ENCODE assay signal across 14 cellular contexts in the genomic region with DNA sequence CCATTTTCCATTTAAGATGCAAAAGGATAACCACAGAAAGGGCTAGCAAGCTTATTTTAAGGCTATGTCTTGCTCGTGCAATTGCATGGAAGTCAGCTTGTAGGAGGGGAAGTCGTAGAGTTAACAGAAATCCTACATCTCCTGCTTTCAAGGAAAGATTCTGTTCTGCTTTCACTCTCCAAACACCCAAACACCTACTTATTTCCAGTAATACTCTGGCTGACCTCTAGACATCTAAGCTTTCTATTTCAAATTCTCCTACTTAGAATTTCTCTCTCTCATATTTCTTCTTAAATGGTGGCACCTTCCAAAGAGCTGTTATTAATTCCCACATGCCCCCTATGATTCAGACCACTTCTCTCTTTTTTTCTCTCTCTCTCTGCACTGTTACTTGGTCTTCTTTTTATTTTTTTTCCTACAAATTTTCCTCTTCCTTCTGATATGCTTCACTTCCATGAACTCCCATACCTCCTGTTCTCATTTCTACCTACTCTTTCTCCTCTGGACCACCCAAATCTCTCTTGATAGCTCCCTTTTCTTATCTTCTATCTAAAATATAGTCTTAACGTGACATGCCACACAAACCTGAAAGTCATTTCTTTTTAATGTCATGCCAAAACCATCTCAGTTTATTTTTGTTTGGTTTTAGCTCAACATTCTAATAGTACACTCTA.
DNase-seq lines count a peak whose midpoint lies in the region; ATAC-seq and TF ChIP-seq lines count a peak whose summit lies in the region.
"Had no signal": no experiment of that assay in that cellular context is flagged by ENCODE, and none has a peak within 500 bp of the region (broad histone marks: within the 10 kb centered on the region; RNA-seq: fewer than 3 reads in every experiment).

No MANE protein-coding gene starts in this region.

- TF ChIP-seq EP300 in tibial nerve (IDR thresholded peaks at IDR 0.05), result no peak

- 39 to 53% methylated on average over 3 of the region's 3 CpGs for WGBS in tibial nerve, 2 donors

- H3K27ac Mint-ChIP-seq in CD4-positive, alpha-beta memory T cell, result peak overlapping the region in 6 of 7 donors; percentile 1 to 85 (median 7)
- peak overlapping the region; percentile 88 for H3K27ac Mint-ChIP-seq in activated CD4-positive, alpha-beta memory T cell treated with anti-CD3 and anti-CD28 coated beads for 36 hours

- no peak for ATAC-seq in HG03039 (IDR thresholded peaks at IDR 0.05; ENCODE audit: unreplicated experiment)

- no peak for DNase-seq in CD4-positive, alpha-beta memory T cell
- peak; percentile 55 to 70 for DNase-seq in Kasumi-1 (lab: John Stamatoyannopoulos, UW)
- DNase-seq in activated CD4-positive, alpha-beta memory T cell treated with anti-CD3 and anti-CD28 coated beads for 36 hours, result no peak
- DNase-seq in globus pallidus (ENCODE audit: low spot score), result peak; percentile 8
- DNase-seq in tibial nerve (ENCODE audit: low spot score in 2 of 2), result no peak
- DNase-seq in retina, result no peak
- no peak for DNase-seq in dorsolateral prefrontal cortex
- DNase-seq: central memory CD4-positive, alpha-beta T cell; left colon; stimulated activated CD4-positive, alpha-beta T cell treated with anti-CD3 and anti-CD28 coated beads, Interleukin-1b, Interleukin-23, amount 100 ng/mL, for 48 hours had no signal

- CTCF ChIA-PET in CD4-positive, alpha-beta memory T cell (lab: Charles Lee; ENCODE audit: partially characterized antibody), result interaction anchor here (1.0 to 1.3 kb wide), 4 partner anchors 10 to 201 kb away, joined by 3 to 5 read pairs (median 3); no protein-coding TSS in a partner anchor
- CTCF ChIA-PET in activated CD4-positive, alpha-beta memory T cell treated with anti-CD3 and anti-CD28 coated beads for 36 hours (lab: Charles Lee), result interaction anchor here (0.8 to 2.3 kb wide), 12 partner anchors 10 to 274 kb away, joined by 3 to 9 read pairs (median 5); a partner anchor contains a TSS

- H3K27me3 ChIP-seq in CD4-positive, alpha-beta memory T cell (ENCODE audit: insufficient read depth, low read length), result no peaks in the 10 kb centered on the region
- H3K27me3 ChIP-seq in tibial nerve (no peaks in the 10 kb centered on the region), dorsolateral prefrontal cortex (no peaks in the 10 kb centered on the region)
- H3K27me3 ChIP-seq: foreskin keratinocyte, SJSA1 had no signal

- POLR2A ChIA-PET in CD4-positive, alpha-beta memory T cell (lab: Charles Lee; ENCODE audit: partially characterized antibody), result no interaction called here
- POLR2A ChIA-PET in activated CD4-positive, alpha-beta memory T cell treated with anti-CD3 and anti-CD28 coated beads for 36 hours (lab: Charles Lee), result interaction anchor here (0.6 to 1.7 kb wide), 15 partner anchors 10 to 276 kb away, joined by 3 to 25 read pairs (median 8); a partner anchor contains a TSS

- H3K27ac ChIP-seq in CD4-positive, alpha-beta memory T cell (ENCODE audit: low read depth, low read length), result no peak overlapping the region
- H3K27ac ChIP-seq in tibial nerve (no peak overlapping the region), dorsolateral prefrontal cortex (peak overlapping the region in 5 of 59 donors; percentile 1 to 38 (median 8))
- H3K27ac ChIP-seq: parathyroid adenoma, SJSA1 had no signal

- no peaks in the 10 kb centered on the region for H3K9me3 ChIP-seq in CD4-positive, alpha-beta memory T cell (ENCODE audit: control insufficient read depth in 1 of 2, low read length in 2 of 2)
- H3K9me3 ChIP-seq in tibial nerve, result no peaks in the 10 kb centered on the region
- H3K9me3 ChIP-seq: SJSA1 had no signal

- no peak for TF ChIP-seq CTCF in tibial nerve (IDR thresholded peaks at IDR 0.05)
- no peak for TF ChIP-seq CTCF in dorsolateral prefrontal cortex (IDR thresholded peaks at IDR 0.05 in 54 of 56, conservative IDR thresholded peaks at IDR 0.05 in 2 of 56; ENCODE audit: low read depth in 1 of 56, partially characterized antibody in 56 of 56)

- no peak overlapping the region for H3K4me3 ChIP-seq in CD4-positive, alpha-beta memory T cell (ENCODE audit: low read length in 2 of 2)
- H3K4me3 ChIP-seq in tibial nerve, result no peak overlapping the region
- no peak overlapping the region for H3K4me3 ChIP-seq in dorsolateral prefrontal cortex
- H3K4me3 ChIP-seq: SJSA1 had no signal

- no peaks in the 10 kb centered on the region for H3K36me3 ChIP-seq in CD4-positive, alpha-beta memory T cell (ENCODE audit: insufficient read depth, low read length)
- peaks cover 0 to 9% (median 0%) of the 10 kb centered on the region in 3 donors for H3K36me3 ChIP-seq in tibial nerve
- H3K36me3 ChIP-seq: SJSA1 had no signal

- H3K27me3 Mint-ChIP-seq in CD4-positive, alpha-beta memory T cell, result no peaks in the 10 kb centered on the region
- no peaks in the 10 kb centered on the region for H3K27me3 Mint-ChIP-seq in activated CD4-positive, alpha-beta memory T cell treated with anti-CD3 and anti-CD28 coated beads for 36 hours

- H3K4me1 Mint-ChIP-seq in CD4-positive, alpha-beta memory T cell, result peaks cover 22 to 31% (median 28%) of the 10 kb centered on the region in 4 donors
- peaks cover 50% of the 10 kb centered on the region for H3K4me1 Mint-ChIP-seq in activated CD4-positive, alpha-beta memory T cell treated with anti-CD3 and anti-CD28 coated beads for 36 hours (ENCODE audit: low read depth)

- intact Hi-C loops in CD4-positive, alpha-beta memory T cell (cut with micrococcal nuclease), result no loop called here
- intact Hi-C loops in activated CD4-positive, alpha-beta memory T cell treated with anti-CD3 and anti-CD28 coated beads for 36 hours (cut with micrococcal nuclease), result loop anchor here (1.0 to 2.0 kb wide), 12 partner anchors 10 to 334 kb away; a partner anchor contains a TSS
- intact Hi-C loops in dorsolateral prefrontal cortex (cut with DNase I), result no loop called here

- H3K36me3 Mint-ChIP-seq in CD4-positive, alpha-beta memory T cell, result peaks cover 32 to 41% of the 10 kb centered on the region in 2 donors
- H3K36me3 Mint-ChIP-seq in activated CD4-positive, alpha-beta memory T cell treated with anti-CD3 and anti-CD28 coated beads for 36 hours, result peaks cover 35% of the 10 kb centered on the region

- no peak for TF ChIP-seq POLR2A in tibial nerve (IDR thresholded peaks at IDR 0.05)

- H3K9me3 Mint-ChIP-seq in CD4-positive, alpha-beta memory T cell, result peaks cover 0 to 2% (median 0%) of the 10 kb centered on the region in 8 donors
- H3K9me3 Mint-ChIP-seq in activated CD4-positive, alpha-beta memory T cell treated with anti-CD3 and anti-CD28 coated beads for 36 hours, result peaks cover 5% of the 10 kb centered on the region

- H3K4me1 ChIP-seq in CD4-positive, alpha-beta memory T cell (ENCODE audit: insufficient read depth, low read length), result peaks cover 19% of the 10 kb centered on the region
- peaks cover 0 to 10% (median 0%) of the 10 kb centered on the region in 4 donors for H3K4me1 ChIP-seq in tibial nerve
- H3K4me1 ChIP-seq: parathyroid adenoma, SJSA1 had no signal

- H3K4me3 Mint-ChIP-seq in CD4-positive, alpha-beta memory T cell, result peak overlapping the region in 2 of 8 donors; percentile 6 to 35
- peak overlapping the region; percentile 48 for H3K4me3 Mint-ChIP-seq in activated CD4-positive, alpha-beta memory T cell treated with anti-CD3 and anti-CD28 coated beads for 36 hours

Comparison
In these comparisons a context has a peak if more than half of its experiments do, and no peak if none do; other contexts are left out.
1. DNase-seq: peak in Kasumi-1 (2 of 2) and globus pallidus (single experiment); none in CD4-positive, alpha-beta memory T cell (0 of 5), activated CD4-positive, alpha-beta memory T cell treated with anti-CD3 and anti-CD28 coated beads for 36 hours (single experiment), tibial nerve (0 of 2), retina (single experiment) and dorsolateral prefrontal cortex (0 of 10).